ENCODE assay signal across 1 cellular context in genomic region chr9:135136991-135137390, GRCh38.
TF ChIP-seq lines count a peak whose summit lies in the region.

No MANE protein-coding gene starts in this region.

TF ChIP-seq in GM23338, 12 proteins besides CTCF, POLR2A, EP300 and RAD21:
- TF ChIP-seq ZNF462 (CRISPR knock-in tag; IDR thresholded peaks at IDR 0.05) (no peak), ZNF114 (CRISPR knock-in tag; IDR thresholded peaks at IDR 0.05) (no peak), ZNF331 (CRISPR knock-in tag; IDR thresholded peaks at IDR 0.05; ENCODE audit: low read depth) (no peak), REST (IDR thresholded peaks at IDR 0.05; ENCODE audit: unreplicated experiment) (no peak), POLR2AphosphoS5 (IDR thresholded peaks at IDR 0.05; ENCODE audit: low read depth) (no peak), EZH2phosphoT487 (IDR thresholded peaks at IDR 0.05; ENCODE audit: unreplicated experiment) (no peak), CREB1 (CRISPR knock-in tag; IDR thresholded peaks at IDR 0.05; ENCODE audit: low read depth) (no peak), JUNB (IDR thresholded peaks at IDR 0.05; ENCODE audit: unreplicated experiment) (no peak)
